ENCODE assay signal across 8 cellular contexts in the genomic region with DNA sequence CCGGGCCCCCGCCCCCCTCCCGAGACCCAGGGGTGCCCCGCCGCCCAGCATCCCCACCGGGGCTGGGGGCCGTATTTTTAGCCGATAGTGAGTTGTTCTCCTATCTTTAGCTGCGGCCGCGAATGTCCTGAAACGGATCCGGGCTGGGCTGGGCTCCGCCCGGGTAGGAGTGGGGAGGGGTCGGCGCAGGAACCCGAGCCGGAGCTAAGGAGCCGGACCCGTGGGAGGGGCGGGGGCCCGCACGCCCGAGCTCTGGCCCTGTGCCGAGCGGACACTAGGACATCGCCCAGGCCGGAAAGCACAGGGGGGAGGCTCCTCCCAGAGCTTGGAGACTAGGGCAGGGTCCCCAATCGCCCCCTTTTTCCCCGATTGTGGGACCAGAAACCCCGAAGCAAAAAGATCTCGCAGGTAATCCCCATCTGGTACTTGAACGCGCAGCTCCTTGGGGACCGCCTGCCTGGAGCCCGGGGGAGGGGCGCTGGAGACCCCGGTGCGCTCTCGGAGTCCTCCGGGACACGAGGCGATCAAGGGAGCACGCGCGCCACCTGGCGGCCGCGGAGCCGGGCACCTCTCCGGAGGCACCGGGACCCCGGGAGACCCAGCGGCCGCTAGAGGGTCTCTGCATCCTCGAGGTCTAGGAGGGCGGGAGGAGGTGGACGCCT. TPM values are rescaled to one million over a fixed set of nuclear protein-coding genes. Genes with fewer than 3 reads are reported as not detected.
A peak's percentile ranks its signal among the peaks of the same experiment; 100 is the strongest.
DNase-seq lines count a peak whose midpoint lies in the region; ATAC-seq and TF ChIP-seq lines count a peak whose summit lies in the region.

No MANE protein-coding gene starts in this region.

- H3K9me3 Mint-ChIP-seq in dendritic cell treated with granulocyte-macrophage colony-stimulating factor and Interleukin-4, amounts not matched to agents 40 ng/mL and 50 ng/mL, for 4 days, result no peaks in the 10 kb centered on the region

- DNase-seq in DMS53 (lab: John Stamatoyannopoulos, UW) (peak; percentile 79), NCI-H524 treated with DMSO at 0.1 percent for 48 hours (lab: John Stamatoyannopoulos, UW) (peak; percentile 39)
- DNase-seq in activated CD4-positive, alpha-beta T cell treated with anti-CD3 and anti-CD28 coated beads, Interleukin-2, amount 50 U/mL, for 48 hours, result peak; percentile 85 to 86
- DNase-seq in stimulated activated CD4-positive, alpha-beta T cell treated with anti-CD3 and anti-CD28 coated beads, Interleukin-4, amount 100 ng/mL, for 4 hours, result peak; percentile 73 to 86

- TF ChIP-seq CTCF in liver (IDR thresholded peaks at IDR 0.05; ENCODE audit: low read depth, low read length, missing input control), result peak; percentile 73

- H3K9me3 ChIP-seq in liver (ENCODE audit: control insufficient read depth in 4 of 4, low read length in 3 of 4), result no peaks in the 10 kb centered on the region

- H3K27ac ChIP-seq in liver (ENCODE audit: low read depth in 1 of 2, low read length in 2 of 2), result peak overlapping the region; percentile 90 to 92

- H3K36me3 Mint-ChIP-seq in dendritic cell treated with granulocyte-macrophage colony-stimulating factor and Interleukin-4, amounts not matched to agents 40 ng/mL and 50 ng/mL, for 4 days (ENCODE audit: low read depth), result peaks cover 12% of the 10 kb centered on the region

- peak; percentile 42 for ATAC-seq in HG02852 (IDR thresholded peaks at IDR 0.05; ENCODE audit: unreplicated experiment)
- no peak for ATAC-seq in GM19463 (IDR thresholded peaks at IDR 0.05; ENCODE audit: unreplicated experiment)

- H3K4me3 ChIP-seq in liver (ENCODE audit: low read depth in 1 of 3, low read length in 3 of 3), result peak overlapping the region; percentile 70 to 79 (median 76)

- H3K36me3 ChIP-seq in liver (ENCODE audit: control insufficient read depth in 4 of 4, insufficient read depth in 3 of 4, low read depth in 1 of 4, low read length in 3 of 4), result no peaks in the 10 kb centered on the region

- peak overlapping the region; percentile 87 for H3K4me3 Mint-ChIP-seq in dendritic cell treated with granulocyte-macrophage colony-stimulating factor and Interleukin-4, amounts not matched to agents 40 ng/mL and 50 ng/mL, for 4 days

- WGBS in liver, result under 1% methylated on average over 59 of the region's 59 CpGs

- peaks cover 5% of the 10 kb centered on the region for H3K27me3 Mint-ChIP-seq in dendritic cell treated with granulocyte-macrophage colony-stimulating factor and Interleukin-4, amounts not matched to agents 40 ng/mL and 50 ng/mL, for 4 days

- H3K27ac Mint-ChIP-seq in dendritic cell treated with granulocyte-macrophage colony-stimulating factor and Interleukin-4, amounts not matched to agents 40 ng/mL and 50 ng/mL, for 4 days, result peak overlapping the region; percentile 88

- H3K27me3 ChIP-seq in liver (ENCODE audit: control insufficient read depth in 4 of 4, insufficient read depth in 4 of 4, low read length in 3 of 4), result no peaks in the 10 kb centered on the region

- peak; percentile 83 to 89 for TF ChIP-seq RAD21 in liver (IDR thresholded peaks at IDR 0.05)

- intact Hi-C loops in dendritic cell treated with granulocyte-macrophage colony-stimulating factor and Interleukin-4, amounts not matched to agents 40 ng/mL and 50 ng/mL, for 4 days (cut with micrococcal nuclease), result loop anchor here (1.0 to 2.0 kb wide), 3 partner anchors 13 to 40 kb away; no protein-coding TSS in a partner anchor

- peaks cover 57% of the 10 kb centered on the region for H3K4me1 Mint-ChIP-seq in dendritic cell treated with granulocyte-macrophage colony-stimulating factor and Interleukin-4, amounts not matched to agents 40 ng/mL and 50 ng/mL, for 4 days (ENCODE audit: low read depth)

- H3K4me1 ChIP-seq in liver (ENCODE audit: control insufficient read depth in 4 of 4, insufficient read depth in 4 of 4, low read length in 3 of 4), result peaks cover 0 to 37% (median 25%) of the 10 kb centered on the region in 4 donors

- H3K9ac ChIP-seq in liver (ENCODE audit: low read depth in 1 of 2, low read length in 2 of 2), result peak overlapping the region in 1 of 2 donors; percentile 40

TF ChIP-seq in liver, 16 proteins besides CTCF, POLR2A, EP300 and RAD21:
- TF ChIP-seq HNF4G (IDR thresholded peaks at IDR 0.05), result no peak
- TF ChIP-seq, protein P1, sequence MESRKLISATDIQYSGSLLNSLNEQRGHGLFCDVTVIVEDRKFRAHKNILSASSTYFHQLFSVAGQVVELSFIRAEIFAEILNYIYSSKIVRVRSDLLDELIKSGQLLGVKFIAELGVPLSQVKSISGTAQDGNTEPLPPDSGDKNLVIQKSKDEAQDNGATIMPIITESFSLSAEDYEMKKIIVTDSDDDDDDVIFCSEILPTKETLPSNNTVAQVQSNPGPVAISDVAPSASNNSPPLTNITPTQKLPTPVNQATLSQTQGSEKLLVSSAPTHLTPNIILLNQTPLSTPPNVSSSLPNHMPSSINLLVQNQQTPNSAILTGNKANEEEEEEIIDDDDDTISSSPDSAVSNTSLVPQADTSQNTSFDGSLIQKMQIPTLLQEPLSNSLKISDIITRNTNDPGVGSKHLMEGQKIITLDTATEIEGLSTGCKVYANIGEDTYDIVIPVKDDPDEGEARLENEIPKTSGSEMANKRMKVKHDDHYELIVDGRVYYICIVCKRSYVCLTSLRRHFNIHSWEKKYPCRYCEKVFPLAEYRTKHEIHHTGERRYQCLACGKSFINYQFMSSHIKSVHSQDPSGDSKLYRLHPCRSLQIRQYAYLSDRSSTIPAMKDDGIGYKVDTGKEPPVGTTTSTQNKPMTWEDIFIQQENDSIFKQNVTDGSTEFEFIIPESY (IDR thresholded peaks at IDR 0.05), result no peak
TF ChIP-seq in liver: peak in this region for 0.

RNA-seq across cellular contexts. Expression of a gene that starts 0.7 kb away (rescaled TPM):
- total RNA-seq in liver, result 1 to 10 TPM; 1.9 to 3.4 TPM
- 1 to 10 TPM; 1.8 to 2.0 TPM for polyA plus RNA-seq in liver

RNA-seq across cellular contexts. Expression of a gene that starts 18.3 kb away (rescaled TPM):
- total RNA-seq in liver, result 10 to 100 TPM; 12.8 to 14.8 TPM
- 10 to 100 TPM in 1 of 2 donors, 1 to 10 TPM in 1; 9.2 to 10.0 TPM for polyA plus RNA-seq in liver

RNA-seq across cellular contexts. Expression of a gene that starts 39.2 kb away (rescaled TPM):
- under 1 TPM; 0.17 to 0.33 TPM for total RNA-seq in liver
- polyA plus RNA-seq in liver, result under 1 TPM in 1 of 2 donors, not detected in 1; 0.08 TPM

RNA-seq across cellular contexts. Expression of a gene that starts 53.6 kb away (rescaled TPM):
- 1 to 10 TPM; 4.9 to 6.1 TPM for total RNA-seq in liver
- polyA plus RNA-seq in liver, result 1 to 10 TPM; 1.5 TPM
